In genomic region chr6:150676339-150676738, GRCh38 we compare ENCODE assay signal across 33 cellular contexts.
"Had no signal": no experiment of that assay in that cellular context is flagged by ENCODE, and none has a peak within 500 bp of the region (broad histone marks: within the 10 kb centered on the region; RNA-seq: fewer than 3 reads in every experiment).

No MANE protein-coding gene starts in this region.

- H3K9me3 Mint-ChIP-seq: activated CD4-positive, alpha-beta T cell treated with anti-CD3 and anti-CD28 coated beads, Interleukin-2, amount 10 ng/mL, durations not matched to agents 24 days and 14 days; activated CD8-positive, alpha-beta T cell treated with anti-CD3 and anti-CD28 coated beads for 36 hours; activated naive CD8-positive, alpha-beta T cell treated with anti-CD3 and anti-CD28 coated beads for 36 hours; activated T-helper 17 cell treated with anti-CD3 and anti-CD28 coated beads, Interleukin-2, amount 50 U/mL, for 72 hours; central memory CD8-positive, alpha-beta T cell; T-helper 1 cell treated with Interleukin-12 subunit alpha and Interleukin-12 subunit beta and Interleukin-4 antibody, amounts not matched to agents 30 μg/mL and 1 μg/mL, for 36 hours; T-helper 2 cell treated with Interferon-gamma antibody and Interleukin-4, amounts not matched to agents 5 μg/mL and 100 μg/mL, for 36 hours had no signal

- H3K4me3 ChIP-seq: ascending aorta, cardiac muscle cell, Peyer's patch, SJSA1 had no signal

- H3K27me3 Mint-ChIP-seq: activated T-helper 17 cell treated with anti-CD3 and anti-CD28 coated beads, Interleukin-2, amount 50 U/mL, for 72 hours; central memory CD8-positive, alpha-beta T cell had no signal

- ATAC-seq: activated CD8-positive, alpha-beta T cell treated with anti-CD3 and anti-CD28 coated beads for 36 hours; activated T-cell treated with anti-CD3 and anti-CD28 coated beads, Interleukin-2, amount 50 U/mL, for 72 hours; activated T-helper 17 cell treated with anti-CD3 and anti-CD28 coated beads, Interleukin-2, amount 50 U/mL, for 72 hours; PC-3 had no signal

- DNase-seq: activated CD4-positive, alpha-beta T cell treated with anti-CD3 and anti-CD28 coated beads, Interleukin-2, amount 10 ng/mL, durations not matched to agents 24 days and 14 days; activated CD4-positive, alpha-beta T cell treated with anti-CD3 and anti-CD28 coated beads, Interleukin-2, amount 50 U/mL, for 4 hours; activated CD8-positive, alpha-beta T cell treated with anti-CD3 and anti-CD28 coated beads for 36 hours; activated effector memory CD4-positive, alpha-beta T cell treated with anti-CD3 and anti-CD28 coated beads, Interleukin-2, amount 50 U/mL, for 16 hours; activated naive CD4-positive, alpha-beta T cell; activated naive CD4-positive, alpha-beta T cell treated with anti-CD3 and anti-CD28 coated beads, Interleukin-2, amount 50 U/mL, for 16 hours; activated naive CD8-positive, alpha-beta T cell treated with anti-CD3 and anti-CD28 coated beads for 36 hours; activated T-cell treated with anti-CD3 and anti-CD28 coated beads, Interleukin-2, amount 50 U/mL, for 1 hour; activated T-cell treated with anti-CD3 and anti-CD28 coated beads, Interleukin-2, amount 50 U/mL, for 72 hours; amygdala; NCI-H1048; NCI-H1105 treated with DMSO at 0.1 percent for 48 hours; NCI-H1436; NCI-H1694; NCI-H1930; NCI-H2081 treated with DMSO at 0.1 percent for 48 hours; NCI-H2171; NCI-H510A; NCI-H526; NCI-H748 treated with DMSO at 0.1 percent for 48 hours; NK-92 treated with Interleukin-12 subunit alpha and Interleukin-12 subunit beta, amount 100 ng/mL, for 24 hours; PC-3; Peyer's patch; RPMI8226; SHP77 treated with DMSO at 0.1 percent for 48 hours; SK-N-SH had no signal

- H3K4me1 Mint-ChIP-seq: central memory CD8-positive, alpha-beta T cell had no signal

- H3K27ac Mint-ChIP-seq: activated CD4-positive, alpha-beta T cell treated with anti-CD3 and anti-CD28 coated beads, Interleukin-2, amount 10 ng/mL, durations not matched to agents 24 days and 14 days; activated CD8-positive, alpha-beta T cell treated with anti-CD3 and anti-CD28 coated beads for 36 hours; activated naive CD8-positive, alpha-beta T cell treated with anti-CD3 and anti-CD28 coated beads for 36 hours; activated T-cell treated with anti-CD3 and anti-CD28 coated beads, Interleukin-2, amount 50 U/mL, for 72 hours; activated T-helper 17 cell treated with anti-CD3 and anti-CD28 coated beads, Interleukin-2, amount 50 U/mL, for 72 hours; T-helper 1 cell treated with Interleukin-12 subunit alpha and Interleukin-12 subunit beta and Interleukin-4 antibody, amounts not matched to agents 30 μg/mL and 1 μg/mL, for 36 hours; T-helper 2 cell treated with Interferon-gamma antibody and Interleukin-4, amounts not matched to agents 5 μg/mL and 100 μg/mL, for 36 hours had no signal

- H3K4me3 Mint-ChIP-seq: activated CD4-positive, alpha-beta T cell treated with anti-CD3 and anti-CD28 coated beads, Interleukin-2, amount 10 ng/mL, durations not matched to agents 24 days and 14 days; activated CD8-positive, alpha-beta T cell treated with anti-CD3 and anti-CD28 coated beads for 36 hours; activated naive CD8-positive, alpha-beta T cell treated with anti-CD3 and anti-CD28 coated beads for 36 hours; activated T-cell treated with anti-CD3 and anti-CD28 coated beads, Interleukin-2, amount 50 U/mL, for 72 hours; activated T-helper 17 cell treated with anti-CD3 and anti-CD28 coated beads, Interleukin-2, amount 50 U/mL, for 72 hours; central memory CD8-positive, alpha-beta T cell; T-helper 1 cell treated with Interleukin-12 subunit alpha and Interleukin-12 subunit beta and Interleukin-4 antibody, amounts not matched to agents 30 μg/mL and 1 μg/mL, for 36 hours; T-helper 2 cell treated with Interferon-gamma antibody and Interleukin-4, amounts not matched to agents 5 μg/mL and 100 μg/mL, for 36 hours had no signal

- H3K36me3 Mint-ChIP-seq: activated naive CD8-positive, alpha-beta T cell treated with anti-CD3 and anti-CD28 coated beads for 36 hours had no signal
